Comparison of ENCODE assay signal across 10 cellular contexts in genomic region chr10:15744217-15744865, GRCh38. TPM values are rescaled to one million over a fixed set of nuclear protein-coding genes. Genes with fewer than 3 reads are reported as not detected.
DNase-seq lines count a peak whose midpoint lies in the region; ATAC-seq and TF ChIP-seq lines count a peak whose summit lies in the region.
"Had no signal": no experiment of that assay in that cellular context is flagged by ENCODE, and none has a peak within 500 bp of the region (broad histone marks: within the 10 kb centered on the region; RNA-seq: fewer than 3 reads in every experiment).

No MANE protein-coding gene starts in this region.

- POLR2A ChIA-PET in WTC11 (lab: Charles Lee): no interaction called here

- no peaks in the 10 kb centered on the region for H3K36me3 ChIP-seq in effector memory CD4-positive, alpha-beta T cell (ENCODE audit: control insufficient read depth, insufficient read depth, low read length)

- H3K9me3 Mint-ChIP-seq in WTC11: no peaks in the 10 kb centered on the region
- H3K9me3 Mint-ChIP-seq: activated naive CD4-positive, alpha-beta T cell treated with anti-CD3 and anti-CD28 coated beads, Interleukin-2, amount 50 U/mL, for 24 hours had no signal

- DNase-seq in NCI-H2171 treated with DMSO at 0.1 percent for 48 hours (lab: John Stamatoyannopoulos, UW) (peak; percentile 4), NCI-H2171 (lab: John Stamatoyannopoulos, UW) (no peak), LNCaP clone FGC (ENCODE audit: low read depth) (no peak), WTC11 (ENCODE audit: low spot score) (peak; percentile 72), foreskin fibroblast (peak; percentile 28 to 74)
- DNase-seq in stimulated activated CD4-positive, alpha-beta T cell treated with anti-CD3 and anti-CD28 coated beads, Interleukin-12 subunit alpha, Interleukin-12 subunit beta, amount 100 ng/mL, for 24 hours (ENCODE audit: low read depth in 2 of 2): peak; percentile 8 to 38
- DNase-seq in effector memory CD4-positive, alpha-beta T cell: no peak

- H3K36me3 Mint-ChIP-seq in WTC11: no peaks in the 10 kb centered on the region
- H3K36me3 Mint-ChIP-seq: activated naive CD4-positive, alpha-beta T cell treated with anti-CD3 and anti-CD28 coated beads, Interleukin-2, amount 50 U/mL, for 24 hours; CD4-positive, CD25-positive, alpha-beta regulatory T cell had no signal

- no peak overlapping the region for H3K27ac Mint-ChIP-seq in WTC11
- H3K27ac Mint-ChIP-seq: activated naive CD4-positive, alpha-beta T cell treated with anti-CD3 and anti-CD28 coated beads, Interleukin-2, amount 50 U/mL, for 24 hours; CD4-positive, CD25-positive, alpha-beta regulatory T cell had no signal

- TF ChIP-seq CTCF in LNCaP clone FGC (IDR thresholded peaks at IDR 0.05; ENCODE audit: control insufficient read depth, extremely low read depth, insufficient read depth) (peak; percentile 59), WTC11 (IDR thresholded peaks at IDR 0.05) (peak; percentile 48; the same call in 1 of the 2 replicates), foreskin fibroblast (IDR thresholded peaks at IDR 0.05; ENCODE audit: low read depth, low read length) (peak; percentile 67)

- no peak overlapping the region for H3K27ac ChIP-seq in effector memory CD4-positive, alpha-beta T cell (ENCODE audit: insufficient read depth, low read length, poor library complexity, severe bottlenecking)

- H3K4me3 ChIP-seq in LNCaP clone FGC (ENCODE audit: low read depth, low read length) (no peak overlapping the region), foreskin fibroblast (ENCODE audit: low read depth in 1 of 2, low read length in 2 of 2) (no peak overlapping the region)
- H3K4me3 ChIP-seq in effector memory CD4-positive, alpha-beta T cell (ENCODE audit: insufficient read depth, low read depth, low read length, poor library complexity, severe bottlenecking): no peak overlapping the region

- no peaks in the 10 kb centered on the region for H3K27me3 ChIP-seq in effector memory CD4-positive, alpha-beta T cell (replicated peaks; ENCODE audit: control insufficient read depth, insufficient read depth, low read length, poor library complexity, severe bottlenecking)

- no peaks in the 10 kb centered on the region for H3K9me3 ChIP-seq in effector memory CD4-positive, alpha-beta T cell (ENCODE audit: control insufficient read depth, low read length)

- ATAC-seq in GM21390 (IDR thresholded peaks at IDR 0.05; ENCODE audit: unreplicated experiment): peak; percentile 65
- ATAC-seq in WTC11: peak; percentile 90

- CTCF ChIA-PET in WTC11 (lab: Charles Lee): no interaction called here

- H3K4me1 Mint-ChIP-seq in WTC11: no peaks in the 10 kb centered on the region
- H3K4me1 Mint-ChIP-seq: activated naive CD4-positive, alpha-beta T cell treated with anti-CD3 and anti-CD28 coated beads, Interleukin-2, amount 50 U/mL, for 24 hours; CD4-positive, CD25-positive, alpha-beta regulatory T cell had no signal

- no peak overlapping the region for H3K4me3 Mint-ChIP-seq in WTC11
- H3K4me3 Mint-ChIP-seq: activated naive CD4-positive, alpha-beta T cell treated with anti-CD3 and anti-CD28 coated beads, Interleukin-2, amount 50 U/mL, for 24 hours; CD4-positive, CD25-positive, alpha-beta regulatory T cell had no signal

- H3K4me1 ChIP-seq in effector memory CD4-positive, alpha-beta T cell (ENCODE audit: control insufficient read depth, insufficient read depth, low read length, poor library complexity, severe bottlenecking): no peaks in the 10 kb centered on the region

- H3K27me3 Mint-ChIP-seq in WTC11 (ENCODE audit: low read depth): no peaks in the 10 kb centered on the region; the same call in 1 of the 2 replicates

TF ChIP-seq in WTC11, 78 proteins besides CTCF, POLR2A, EP300 and RAD21:
- TF ChIP-seq RORB (CRISPR knock-in tag; IDR thresholded peaks at IDR 0.05): no peak

RNA-seq across cellular contexts. Expression of gene ITGA8, which starts 24.6 kb away (rescaled TPM):
- total RNA-seq in WTC11 (2021): 0.02 TPM in 1 of 3 replicates, not detected in the others
- total RNA-seq: CD4-positive, CD25-positive, alpha-beta regulatory T cell had no signal

Comparison
In these comparisons a context has a peak if more than half of its experiments do, and no peak if none do; other contexts are left out.
1. DNase-seq: peak in NCI-H2171 treated with DMSO at 0.1 percent for 48 hours (single experiment), WTC11 (single experiment), foreskin fibroblast (2 of 2) and stimulated activated CD4-positive, alpha-beta T cell treated with anti-CD3 and anti-CD28 coated beads, Interleukin-12 subunit alpha, Interleukin-12 subunit beta, amount 100 ng/mL, for 24 hours (2 of 2); none in NCI-H2171 (single experiment), LNCaP clone FGC (single experiment) and effector memory CD4-positive, alpha-beta T cell (0 of 3).
2. Peak in every context shown above with its lines, with median percentiles within 50 percentile points of each other: CTCF ChIP-seq.